ENCODE assay signal across 27 cellular contexts in the genomic region with DNA sequence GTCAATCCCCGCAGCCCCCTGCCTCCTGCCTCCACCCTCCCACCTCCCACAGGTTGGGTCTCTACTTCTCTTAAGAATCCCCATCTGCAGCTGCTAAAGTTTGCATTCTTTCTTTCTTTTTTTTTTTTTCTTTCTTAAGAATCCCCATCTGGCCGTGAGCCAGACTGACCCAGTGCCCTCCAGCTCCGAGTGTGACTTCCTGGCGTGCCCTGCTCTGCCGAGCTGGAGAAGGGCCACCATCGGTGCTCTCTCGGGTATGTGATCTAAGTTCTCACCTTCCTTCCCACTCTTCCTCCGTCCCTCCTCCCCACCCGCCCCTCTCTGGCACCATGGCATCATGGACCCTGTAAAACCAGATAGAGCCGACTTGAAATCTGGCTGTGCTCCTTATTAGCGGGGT.
"Had no signal": no experiment of that assay in that cellular context is flagged by ENCODE, and none has a peak within 500 bp of the region (broad histone marks: within the 10 kb centered on the region; RNA-seq: fewer than 3 reads in every experiment).

No MANE protein-coding gene starts in this region.

- H3K36me3 Mint-ChIP-seq: activated naive CD8-positive, alpha-beta T cell treated with anti-CD3 and anti-CD28 coated beads, Interleukin-2, amount 10 ng/mL, durations not matched to agents 7 days and 5 days; mesothelial cell of epicardium; naive thymus-derived CD8-positive, alpha-beta T cell had no signal

- H3K36me3 ChIP-seq: heart right ventricle, pancreas, right lobe of liver, thoracic aorta, upper lobe of left lung had no signal

- H3K27me3 ChIP-seq: pancreas, upper lobe of left lung had no signal

- H3K4me1 ChIP-seq: pancreas, right lobe of liver had no signal

- H3K27ac Mint-ChIP-seq: activated naive CD4-positive, alpha-beta T cell treated with anti-CD3 and anti-CD28 coated beads for 36 hours; activated naive CD8-positive, alpha-beta T cell treated with anti-CD3 and anti-CD28 coated beads, Interleukin-2, amount 10 ng/mL, durations not matched to agents 7 days and 5 days; mesothelial cell of epicardium; naive thymus-derived CD8-positive, alpha-beta T cell; T-helper 17 cell had no signal

- FAIRE-seq: bronchial epithelial cell, endometrium, pancreas had no signal

- H3K9me3 ChIP-seq: heart right ventricle, pancreas, psoas muscle, right lobe of liver, thoracic aorta, upper lobe of left lung had no signal

- H3K4me3 Mint-ChIP-seq: activated naive CD4-positive, alpha-beta T cell treated with anti-CD3 and anti-CD28 coated beads for 36 hours; activated naive CD8-positive, alpha-beta T cell treated with anti-CD3 and anti-CD28 coated beads, Interleukin-2, amount 10 ng/mL, durations not matched to agents 7 days and 5 days; activated T-cell treated with anti-CD3 and anti-CD28 coated beads, Interleukin-2, amount 50 U/mL, for 4 hours; mesothelial cell of epicardium; naive thymus-derived CD8-positive, alpha-beta T cell; T-helper 17 cell had no signal

- DNase-seq: activated CD4-positive, alpha-beta T cell treated with anti-CD3 and anti-CD28 coated beads for 4 hours; activated CD4-positive, alpha-beta T cell treated with anti-CD3 and anti-CD28 coated beads, Interleukin-2, amount 50 U/mL, for 48 hours; activated CD4-positive, CD25-positive, alpha-beta regulatory T cell; activated CD8-positive, alpha-beta memory T cell treated with anti-CD3 and anti-CD28 coated beads, Interleukin-2, amount 50 U/mL, for 48 hours; activated effector memory CD4-positive, alpha-beta T cell treated with Interleukin-2 at 50 U/mL for 16 hours; activated naive CD4-positive, alpha-beta T cell treated with anti-CD3 and anti-CD28 coated beads for 36 hours; activated naive CD8-positive, alpha-beta T cell treated with anti-CD3 and anti-CD28 coated beads, Interleukin-2, amount 10 ng/mL, durations not matched to agents 7 days and 5 days; activated T-cell treated with anti-CD3 and anti-CD28 coated beads, Interleukin-2, amount 50 U/mL, for 4 hours; amniotic stem cell; cerebellar nuclear complex; effector CD4-positive, alpha-beta T cell; heart right ventricle; islet precursor cell; pancreas; stimulated activated CD4-positive, alpha-beta T cell treated with anti-CD3 and anti-CD28 coated beads, Interleukin-2, amount 100 ng/mL, for 48 hours; stimulated activated naive CD4-positive, alpha-beta T cell; SW 1271; T-helper 17 cell; upper lobe of left lung had no signal

- H3K4me3 ChIP-seq: heart right ventricle, lung, pancreas, psoas muscle, right lobe of liver, thoracic aorta, upper lobe of left lung had no signal

- H3K9me3 Mint-ChIP-seq: activated naive CD4-positive, alpha-beta T cell treated with anti-CD3 and anti-CD28 coated beads for 36 hours; activated naive CD8-positive, alpha-beta T cell treated with anti-CD3 and anti-CD28 coated beads, Interleukin-2, amount 10 ng/mL, durations not matched to agents 7 days and 5 days; activated T-cell treated with anti-CD3 and anti-CD28 coated beads, Interleukin-2, amount 50 U/mL, for 4 hours; mesothelial cell of epicardium; naive thymus-derived CD8-positive, alpha-beta T cell had no signal

- H3K27ac ChIP-seq: heart right ventricle, pancreas, psoas muscle, right lobe of liver, thoracic aorta, upper lobe of left lung had no signal
